Comparison of ENCODE assay signal across 17 cellular contexts in genomic region chr2:198991431-198991830, GRCh38.
DNase-seq lines count a peak whose midpoint lies in the region; ATAC-seq and TF ChIP-seq lines count a peak whose summit lies in the region.
"Had no signal": no experiment of that assay in that cellular context is flagged by ENCODE, and none has a peak within 500 bp of the region (broad histone marks: within the 10 kb centered on the region; RNA-seq: fewer than 3 reads in every experiment).

No MANE protein-coding gene starts in this region.

- no peaks in the 10 kb centered on the region for H3K27me3 ChIP-seq in ascending aorta
- H3K27me3 ChIP-seq: BLaER1 had no signal

- H3K4me3 Mint-ChIP-seq in activated CD4-positive, alpha-beta T cell treated with anti-CD3 and anti-CD28 coated beads for 36 hours, result no peak overlapping the region
- H3K4me3 Mint-ChIP-seq: CD14-positive monocyte; CD4-positive, alpha-beta memory T cell had no signal

- no peaks in the 10 kb centered on the region for H3K36me3 Mint-ChIP-seq in activated CD4-positive, alpha-beta T cell treated with anti-CD3 and anti-CD28 coated beads for 36 hours (ENCODE audit: low read depth)
- H3K36me3 Mint-ChIP-seq: CD14-positive monocyte; CD4-positive, alpha-beta memory T cell had no signal

- TF ChIP-seq CTCF in epithelial cell of esophagus (IDR thresholded peaks at IDR 0.05; ENCODE audit: insufficient read depth, low read depth, low read length, missing control alignments), result no peak
- TF ChIP-seq CTCF in RWPE1 (conservative IDR thresholded peaks at IDR 0.05; ENCODE audit: low read depth), result no peak
- TF ChIP-seq CTCF in ascending aorta (IDR thresholded peaks at IDR 0.05), result no peak

- no peaks in the 10 kb centered on the region for H3K4me1 Mint-ChIP-seq in activated CD4-positive, alpha-beta T cell treated with anti-CD3 and anti-CD28 coated beads for 36 hours
- H3K4me1 Mint-ChIP-seq: CD14-positive monocyte; CD4-positive, alpha-beta memory T cell had no signal

- H3K4me3 ChIP-seq in epithelial cell of esophagus (ENCODE audit: low read length) (no peak overlapping the region), ascending aorta (no peak overlapping the region)
- H3K4me3 ChIP-seq: A549, BLaER1 had no signal

- H3K27ac ChIP-seq in RWPE1 (no peak overlapping the region), ascending aorta (no peak overlapping the region)
- H3K27ac ChIP-seq: 22Rv1, A549, BLaER1 had no signal

- no peak overlapping the region for H3K27ac Mint-ChIP-seq in activated CD4-positive, alpha-beta T cell treated with anti-CD3 and anti-CD28 coated beads for 36 hours
- H3K27ac Mint-ChIP-seq: CD14-positive monocyte; CD4-positive, alpha-beta memory T cell had no signal

- CTCF ChIA-PET in activated CD4-positive, alpha-beta T cell treated with anti-CD3 and anti-CD28 coated beads for 36 hours (lab: Charles Lee), result interaction anchor here (0.9 kb wide), 1 partner anchor 9 kb away, joined by 3 read pairs; no protein-coding TSS in a partner anchor
- CTCF ChIA-PET in RWPE1 (lab: Yijun Ruan, JAX), result no interaction called here

- DNase-seq in NOMO-1 treated with DMSO at 0.1 percent for 48 hours (lab: John Stamatoyannopoulos, UW; ENCODE audit: unreplicated experiment) (peak; percentile 6), NOMO-1 (lab: John Stamatoyannopoulos, UW; ENCODE audit: unreplicated experiment in 2 of 2) (no peak), HS-5 (ENCODE audit: low read depth) (peak; percentile 9), epithelial cell of esophagus (ENCODE audit: low read depth) (peak; percentile 70), RWPE1 (ENCODE audit: low spot score) (no peak), ascending aorta (ENCODE audit: low spot score in 2 of 2) (no peak)
- no peak for DNase-seq in activated CD4-positive, alpha-beta T cell treated with anti-CD3 and anti-CD28 coated beads for 36 hours
- DNase-seq: CD4-positive, alpha-beta memory T cell; DMS153; DMS79; GF-D8; GOT3; H7 had no signal

- no peaks in the 10 kb centered on the region for H3K36me3 ChIP-seq in ascending aorta
- H3K36me3 ChIP-seq: BLaER1 had no signal

- H3K9me3 Mint-ChIP-seq in activated CD4-positive, alpha-beta T cell treated with anti-CD3 and anti-CD28 coated beads for 36 hours (ENCODE audit: low read depth), result peaks cover 11% of the 10 kb centered on the region

- no peak for ATAC-seq in activated CD4-positive, alpha-beta T cell treated with anti-CD3 and anti-CD28 coated beads for 36 hours
- ATAC-seq: A549 had no signal

- POLR2A ChIA-PET in activated CD4-positive, alpha-beta T cell treated with anti-CD3 and anti-CD28 coated beads for 36 hours (lab: Charles Lee), result no interaction called here
- POLR2A ChIA-PET in RWPE1 (lab: Yijun Ruan, JAX; ENCODE audit: low non-redundant PET), result no interaction called here

- H3K4me1 ChIP-seq in ascending aorta, result no peaks in the 10 kb centered on the region
- H3K4me1 ChIP-seq: A549, BLaER1 had no signal

- H3K9me3 ChIP-seq in ascending aorta, result no peaks in the 10 kb centered on the region
- H3K9me3 ChIP-seq: A549 had no signal

- no peaks in the 10 kb centered on the region for H3K27me3 Mint-ChIP-seq in activated CD4-positive, alpha-beta T cell treated with anti-CD3 and anti-CD28 coated beads for 36 hours
- H3K27me3 Mint-ChIP-seq: CD4-positive, alpha-beta memory T cell had no signal

- intact Hi-C loops in activated CD4-positive, alpha-beta T cell treated with anti-CD3 and anti-CD28 coated beads for 36 hours (cut with DNase I, micrococcal nuclease), result no loop called here
- intact Hi-C loops in ascending aorta (cut with DNase I), result loop anchor here (10.0 kb wide), 1 partner anchor 237 kb away; no protein-coding TSS in a partner anchor

Comparison
In these comparisons a context has a peak if more than half of its experiments do, and no peak if none do; other contexts are left out.
1. DNase-seq: peak in NOMO-1 treated with DMSO at 0.1 percent for 48 hours (single experiment), HS-5 (single experiment) and epithelial cell of esophagus (single experiment); none in NOMO-1 (0 of 2), activated CD4-positive, alpha-beta T cell treated with anti-CD3 and anti-CD28 coated beads for 36 hours (single experiment), RWPE1 (single experiment) and ascending aorta (0 of 2).